Comparison of ENCODE assay signal across 9 cellular contexts in genomic region chr3:21484323-21485154, GRCh38.
DNase-seq lines count a peak whose midpoint lies in the region; ATAC-seq and TF ChIP-seq lines count a peak whose summit lies in the region.
"Had no signal": no experiment of that assay in that cellular context is flagged by ENCODE, and none has a peak within 500 bp of the region (broad histone marks: within the 10 kb centered on the region; RNA-seq: fewer than 3 reads in every experiment).

No MANE protein-coding gene starts in this region.

- DNase-seq in activated CD4-positive, alpha-beta T cell treated with anti-CD3 and anti-CD28 coated beads, Interleukin-2, amount 10 ng/mL, durations not matched to agents 7 days and 5 days: peak; percentile 7
- DNase-seq in activated CD4-positive, alpha-beta T cell treated with anti-CD3 and anti-CD28 coated beads, Interleukin-2, amount 50 U/mL, for 4 hours: no peak
- DNase-seq in NCI-H526 (lab: John Stamatoyannopoulos, UW) (peak; percentile 53 to 73), iPS-NIHi7 (ENCODE audit: extremely low spot score) (peak; percentile 72), transverse colon (peak; percentile 8)
- DNase-seq in NK-92 treated with Interleukin-12 subunit alpha and Interleukin-12 subunit beta, amount 100 ng/mL, for 24 hours (lab: John Stamatoyannopoulos, UW): no peak

- peak; percentile 50 to 53 for TF ChIP-seq CTCF in brain (conservative IDR thresholded peaks at IDR 0.05)
- TF ChIP-seq CTCF in transverse colon (IDR thresholded peaks at IDR 0.05): peak in 3 of 5 experiments; percentile 22 to 32 (median 23)

- H3K4me3 Mint-ChIP-seq in activated CD4-positive, alpha-beta T cell treated with anti-CD3 and anti-CD28 coated beads, Interleukin-2, amount 10 ng/mL, durations not matched to agents 7 days and 5 days: no peak overlapping the region
- no peak overlapping the region for H3K4me3 Mint-ChIP-seq in brain
- H3K4me3 Mint-ChIP-seq: stimulated activated naive CD8-positive, alpha-beta T cell treated with anti-CD3 and anti-CD28 coated beads, Interleukin-15, Interleukin-2, amounts not matched to agents 100 ng/mL and 50 ng/mL, for 24 hours had no signal

- no peaks in the 10 kb centered on the region for H3K9me3 ChIP-seq in transverse colon

- H3K36me3 ChIP-seq in transverse colon: no peaks in the 10 kb centered on the region

- POLR2A ChIA-PET in activated CD4-positive, alpha-beta T cell treated with anti-CD3 and anti-CD28 coated beads, Interleukin-2, amount 10 ng/mL, durations not matched to agents 7 days and 5 days (lab: Charles Lee): no interaction called here

- WGBS in transverse colon (ENCODE audit: low coverage in 1 of 2), 2 donors: 55 to 100% methylated on average over 1 to 4 of the region's 4 CpGs

- ATAC-seq in HG03025 (IDR thresholded peaks at IDR 0.05; ENCODE audit: low FRiP score, unreplicated experiment): peak; percentile 64

- no peak for TF ChIP-seq POLR2A in transverse colon (IDR thresholded peaks at IDR 0.05)

- no peaks in the 10 kb centered on the region for H3K4me1 ChIP-seq in transverse colon

- TF ChIP-seq EP300 in transverse colon (IDR thresholded peaks at IDR 0.05; ENCODE audit: low read depth): no peak

- no peaks in the 10 kb centered on the region for H3K27me3 Mint-ChIP-seq in activated CD4-positive, alpha-beta T cell treated with anti-CD3 and anti-CD28 coated beads, Interleukin-2, amount 10 ng/mL, durations not matched to agents 7 days and 5 days
- H3K27me3 Mint-ChIP-seq in brain: no peaks in the 10 kb centered on the region
- H3K27me3 Mint-ChIP-seq: stimulated activated naive CD8-positive, alpha-beta T cell treated with anti-CD3 and anti-CD28 coated beads, Interleukin-15, Interleukin-2, amounts not matched to agents 100 ng/mL and 50 ng/mL, for 24 hours had no signal

- no peaks in the 10 kb centered on the region for H3K4me1 Mint-ChIP-seq in activated CD4-positive, alpha-beta T cell treated with anti-CD3 and anti-CD28 coated beads, Interleukin-2, amount 10 ng/mL, durations not matched to agents 7 days and 5 days
- H3K4me1 Mint-ChIP-seq in brain: no peaks in the 10 kb centered on the region

- in situ Hi-C loops in transverse colon (cut with MboI; ENCODE audit: low pct_ligation_motif_present in 1 of 4, low pct_unique_long_range_greater_than_20kb in 1 of 4, low sequenced_read_pairs in 3 of 4): loop anchor here in 1 of 4 donors (25.0 kb wide), 1 partner anchor 972 kb away; no protein-coding TSS in a partner anchor

- H3K4me3 ChIP-seq in transverse colon: no peak overlapping the region

- no peaks in the 10 kb centered on the region for H3K36me3 Mint-ChIP-seq in activated CD4-positive, alpha-beta T cell treated with anti-CD3 and anti-CD28 coated beads, Interleukin-2, amount 10 ng/mL, durations not matched to agents 7 days and 5 days (ENCODE audit: low read depth)
- H3K36me3 Mint-ChIP-seq in brain: no peaks in the 10 kb centered on the region

- H3K27me3 ChIP-seq in transverse colon: no peaks in the 10 kb centered on the region

- no peak overlapping the region for H3K27ac Mint-ChIP-seq in activated CD4-positive, alpha-beta T cell treated with anti-CD3 and anti-CD28 coated beads, Interleukin-2, amount 10 ng/mL, durations not matched to agents 7 days and 5 days
- H3K27ac Mint-ChIP-seq in brain: no peak overlapping the region
- H3K27ac Mint-ChIP-seq: stimulated activated naive CD8-positive, alpha-beta T cell treated with anti-CD3 and anti-CD28 coated beads, Interleukin-15, Interleukin-2, amounts not matched to agents 100 ng/mL and 50 ng/mL, for 24 hours had no signal

- intact Hi-C loops in transverse colon (cut with DNase I; ENCODE audit: low total_unique reads): no loop called here

- no peak overlapping the region for H3K27ac ChIP-seq in transverse colon

- CTCF ChIA-PET in activated CD4-positive, alpha-beta T cell treated with anti-CD3 and anti-CD28 coated beads, Interleukin-2, amount 10 ng/mL, durations not matched to agents 7 days and 5 days (lab: Charles Lee): no interaction called here

- H3K9me3 Mint-ChIP-seq in activated CD4-positive, alpha-beta T cell treated with anti-CD3 and anti-CD28 coated beads, Interleukin-2, amount 10 ng/mL, durations not matched to agents 7 days and 5 days: no peaks in the 10 kb centered on the region
- no peaks in the 10 kb centered on the region for H3K9me3 Mint-ChIP-seq in brain

Comparison
In these comparisons a context has a peak if more than half of its experiments do, and no peak if none do; other contexts are left out.
1. DNase-seq: peak in activated CD4-positive, alpha-beta T cell treated with anti-CD3 and anti-CD28 coated beads, Interleukin-2, amount 10 ng/mL, durations not matched to agents 7 days and 5 days (single experiment), NCI-H526 (2 of 2), iPS-NIHi7 (single experiment) and transverse colon (single experiment); none in activated CD4-positive, alpha-beta T cell treated with anti-CD3 and anti-CD28 coated beads, Interleukin-2, amount 50 U/mL, for 4 hours (0 of 2) and NK-92 treated with Interleukin-12 subunit alpha and Interleukin-12 subunit beta, amount 100 ng/mL, for 24 hours (single experiment).